11 cellular contexts compared by ENCODE assay signal in the genomic region with DNA sequence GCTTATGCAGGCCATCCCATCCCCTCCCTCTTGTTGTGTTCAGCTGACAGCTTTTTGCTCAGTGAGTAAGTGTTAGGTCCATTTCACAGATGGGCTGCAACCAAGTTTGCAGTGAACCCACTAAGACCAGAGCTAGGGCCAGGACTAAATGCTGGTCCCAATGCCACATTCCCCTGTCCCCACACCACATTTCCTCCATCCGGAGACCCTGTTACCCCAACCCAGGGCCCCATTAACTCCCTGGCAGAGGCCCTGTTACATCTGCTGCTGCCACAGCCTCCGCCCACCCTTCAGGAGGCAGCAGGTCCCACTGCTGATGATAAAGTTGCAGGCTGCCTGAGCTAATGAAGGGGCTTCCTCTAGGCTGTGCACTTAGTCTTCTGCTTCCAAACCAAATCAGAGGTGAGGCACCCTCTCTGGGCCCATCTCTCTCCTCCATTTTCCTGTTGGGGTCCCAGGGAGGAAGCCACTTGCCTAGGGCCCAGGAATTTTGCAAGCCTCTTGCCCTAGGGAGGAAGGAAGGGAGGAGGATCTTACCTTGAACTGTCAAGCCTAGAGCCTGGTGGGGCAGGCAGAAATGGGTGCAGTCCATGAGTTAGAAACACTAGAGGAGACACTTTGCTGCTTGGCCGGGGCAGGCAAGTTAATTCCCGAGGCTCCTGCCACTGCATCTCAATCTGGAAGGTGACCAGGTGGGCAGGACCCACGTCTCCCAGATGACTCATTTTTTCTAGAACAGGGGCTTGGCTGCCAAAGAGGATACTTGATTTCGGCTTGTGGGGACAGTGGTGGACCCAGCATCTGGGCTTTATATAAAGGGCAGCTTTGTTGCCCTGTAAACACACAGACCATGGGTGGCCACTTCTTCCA. TPM values are rescaled to one million over a fixed set of nuclear protein-coding genes. Genes with fewer than 3 reads are reported as not detected.
DNase-seq lines count a peak whose midpoint lies in the region; ATAC-seq and TF ChIP-seq lines count a peak whose summit lies in the region.
"Had no signal": no experiment of that assay in that cellular context is flagged by ENCODE, and none has a peak within 500 bp of the region (broad histone marks: within the 10 kb centered on the region; RNA-seq: fewer than 3 reads in every experiment).

No MANE protein-coding gene starts in this region.

- H3K79me2 ChIP-seq in hepatocyte: peaks cover 19% of the 10 kb centered on the region

- no peaks in the 10 kb centered on the region for H3K27me3 Mint-ChIP-seq in T-helper 17 cell

- no peak overlapping the region for H2AFZ ChIP-seq in hepatocyte

- POLR2A ChIA-PET in A673 (lab: Charles Lee; ENCODE audit: low non-redundant PET): interaction anchor here (0.7 kb wide), 1 partner anchor 1777 kb away, joined by 3 read pairs; no protein-coding TSS in a partner anchor

- H3K4me1 ChIP-seq in esophagus (ENCODE audit: control insufficient read depth in 2 of 2, insufficient read depth in 2 of 2, low read length in 1 of 2): peaks cover 0 to 12% of the 10 kb centered on the region in 2 donors
- peaks cover 0 to 40% (median 26%) of the 10 kb centered on the region in 4 donors for H3K4me1 ChIP-seq in sigmoid colon
- no peaks in the 10 kb centered on the region for H3K4me1 ChIP-seq in A673 (ENCODE audit: insufficient read depth, low read length, poor library complexity, severe bottlenecking)
- peaks cover 12% of the 10 kb centered on the region for H3K4me1 ChIP-seq in hepatocyte (ENCODE audit: insufficient read depth)

- H3K27ac Mint-ChIP-seq in T-helper 17 cell: peak overlapping the region; percentile 90

- no peaks in the 10 kb centered on the region for H3K36me3 Mint-ChIP-seq in T-helper 17 cell (ENCODE audit: low read depth)

- H3K4me2 ChIP-seq in hepatocyte: no peak overlapping the region

- H3K9me3 ChIP-seq in T-helper 17 cell (ENCODE audit: control insufficient read depth, low read length, poor library complexity, severe bottlenecking) (no peaks in the 10 kb centered on the region), esophagus (ENCODE audit: control insufficient read depth in 2 of 2, insufficient read depth in 1 of 2, low read depth in 1 of 2, low read length in 1 of 2) (no peaks in the 10 kb centered on the region), sigmoid colon (no peaks in the 10 kb centered on the region), A673 (ENCODE audit: low read depth, low read length, poor library complexity, severe bottlenecking) (no peaks in the 10 kb centered on the region), hepatocyte (ENCODE audit: low read depth) (no peaks in the 10 kb centered on the region)
- H3K9me3 ChIP-seq: mucosa of descending colon had no signal

- DNase-seq in H4 (ENCODE audit: low spot score) (peak; percentile 14), T-helper 17 cell (peak in 1 of 3 donors; percentile 3), sigmoid colon (peak; percentile 64), dermis blood vessel endothelial cell (no peak), A673 (ENCODE audit: low spot score) (no peak), hepatocyte (ENCODE audit: low spot score) (no peak)
- no peak for DNase-seq in stimulated activated CD4-positive, alpha-beta T cell treated with anti-CD3 and anti-CD28 coated beads, Interleukin-15, amount 100 ng/mL, for 24 hours
- DNase-seq: erythroblast, NCI-H1930 had no signal

- H3K4me3 ChIP-seq in esophagus (ENCODE audit: low read depth in 1 of 2, low read length in 2 of 2) (no peak overlapping the region), sigmoid colon (no peak overlapping the region), A673 (ENCODE audit: low read depth, low read length, poor library complexity, severe bottlenecking) (no peak overlapping the region), hepatocyte (no peak overlapping the region)
- H3K4me3 ChIP-seq: mucosa of descending colon had no signal

- peaks cover 7% of the 10 kb centered on the region for H4K20me1 ChIP-seq in hepatocyte (ENCODE audit: insufficient read depth, poor library complexity, severe bottlenecking)

- BruUV-seq in A673 (replicated peaks; lab: Mats Ljungman, UMichigan): no TSS peak

- TF ChIP-seq CTCF in sigmoid colon (IDR thresholded peaks at IDR 0.05) (no peak), A673 (conservative IDR thresholded peaks at IDR 0.05; ENCODE audit: low read depth, low read length) (no peak), hepatocyte (IDR thresholded peaks at IDR 0.05; ENCODE audit: poor library complexity) (no peak)

- H3K27ac ChIP-seq in esophagus (ENCODE audit: low read depth in 2 of 2, low read length in 1 of 2) (peak overlapping the region; percentile 11 to 51), sigmoid colon (peak overlapping the region in 3 of 4 donors; percentile 3 to 93 (median 14)), A673 (ENCODE audit: low read depth, low read length, poor library complexity, severe bottlenecking) (no peak overlapping the region), hepatocyte (no peak overlapping the region)

- H3K36me3 ChIP-seq in esophagus (ENCODE audit: control insufficient read depth in 2 of 2, insufficient read depth in 2 of 2, low read length in 1 of 2) (peaks cover 0 to 11% of the 10 kb centered on the region in 2 donors), sigmoid colon (peaks cover 0 to 4% (median 2%) of the 10 kb centered on the region in 4 donors), A673 (ENCODE audit: insufficient read depth, low read length, poor library complexity, severe bottlenecking) (peaks cover 3% of the 10 kb centered on the region), hepatocyte (replicated peaks; ENCODE audit: insufficient read depth, low read depth) (no peaks in the 10 kb centered on the region)

- WGBS in esophagus, 2 donors: 37 to 46% methylated on average over 6 of the region's 6 CpGs
- WGBS in sigmoid colon, 2 donors: 61 to 63% methylated on average over 6 of the region's 6 CpGs
- WGBS in hepatocyte (ENCODE audit: low lambda C conversion rate, missing lambda C conversion rate): 92% methylated on average over 6 of the region's 6 CpGs

- CTCF ChIA-PET in A673 (lab: Charles Lee): no interaction called here

- no peak for TF ChIP-seq POLR2A in sigmoid colon (IDR thresholded peaks at IDR 0.05)

- no peak for TF ChIP-seq EP300 in sigmoid colon (IDR thresholded peaks at IDR 0.05)

- no peak for ATAC-seq in T-helper 17 cell
- ATAC-seq: mucosa of descending colon had no signal

- peaks cover 12% of the 10 kb centered on the region for H3K4me1 Mint-ChIP-seq in T-helper 17 cell

- no peaks in the 10 kb centered on the region for H3K9me2 ChIP-seq in hepatocyte (replicated peaks; ENCODE audit: insufficient read depth)

- no peaks in the 10 kb centered on the region for H3K27me3 ChIP-seq in esophagus (ENCODE audit: control insufficient read depth in 1 of 2, insufficient read depth in 2 of 2, low read length in 2 of 2)
- H3K27me3 ChIP-seq in sigmoid colon: no peaks in the 10 kb centered on the region
- no peaks in the 10 kb centered on the region for H3K27me3 ChIP-seq in A673 (replicated peaks; ENCODE audit: insufficient read depth, low read depth, low read length, poor library complexity)
- no peaks in the 10 kb centered on the region for H3K27me3 ChIP-seq in hepatocyte

- H3K4me3 Mint-ChIP-seq in T-helper 17 cell: peak overlapping the region; percentile 74

- intact Hi-C loops in sigmoid colon (cut with DNase I): loop anchor here (10.0 kb wide), 2 partner anchors 121 to 349 kb away; a partner anchor contains a TSS
- intact Hi-C loops in A673 (cut with micrococcal nuclease; ENCODE audit: unreplicated experiment): no loop called here

RNA-seq across cellular contexts. Expression of a gene that starts 3.4 kb away (rescaled TPM):
- total RNA-seq in H4 (2014; rRNA removed; shearing (Covaris generic)): 64.0 and 65.0 TPM in 2 replicates
- 100 to 1,000 TPM; 204 to 299 TPM for total RNA-seq in T-helper 17 cell
- 10 to 100 TPM; 74.7 to 97.6 TPM for polyA plus RNA-seq in esophagus
- total RNA-seq in sigmoid colon: 100 to 1,000 TPM in 3 of 4 donors, 10 to 100 TPM in 1; 76.8 to 120 (median 102) TPM
- 10 to 100 TPM; 72.8 to 98.3 (median 76.3) TPM for polyA plus RNA-seq in sigmoid colon
- 47.5 and 58.2 TPM in 2 replicates for total RNA-seq in dermis blood vessel endothelial cell
- 82.0 and 90.8 TPM in 2 replicates for total RNA-seq in A673 (2021)
- 55.6 and 61.4 TPM in 2 replicates for total RNA-seq in hepatocyte
- 30.2 and 35.0 TPM in 2 replicates for polyA plus RNA-seq in hepatocyte

RNA-seq across cellular contexts. Expression of a gene that starts 16.6 kb away (rescaled TPM):
- 1.1 and 1.7 TPM in 2 replicates for total RNA-seq in H4 (2014; rRNA removed; shearing (Covaris generic))
- 10 to 100 TPM; 42.6 to 44.5 TPM for total RNA-seq in T-helper 17 cell
- 10 to 100 TPM; 39.0 to 63.5 TPM for polyA plus RNA-seq in esophagus
- total RNA-seq in sigmoid colon: 1 to 10 TPM in 3 of 4 donors, under 1 TPM in 1; 0.68 to 3.6 (median 2.3) TPM
- polyA plus RNA-seq in sigmoid colon: 100 to 1,000 TPM in 1 of 3 donors, 10 to 100 TPM in 2; 51.8 to 218 (median 61.9) TPM
- 0.56 and 2.0 TPM in 2 replicates for total RNA-seq in dermis blood vessel endothelial cell
- 1.9 and 2.9 TPM in 2 replicates for total RNA-seq in A673 (2021)
- total RNA-seq in hepatocyte: 89.9 and 113 TPM in 2 replicates
- polyA plus RNA-seq in hepatocyte: 255 and 296 TPM in 2 replicates

RNA-seq across cellular contexts. Expression of a gene that starts 17.0 kb away (rescaled TPM):
- 0.15 TPM in 1 of 2 replicates, not detected in the other for total RNA-seq in H4 (2014; rRNA removed; shearing (Covaris generic))
- 1 to 10 TPM in 1 of 2 donors, under 1 TPM in 1; 0.55 to 2.8 TPM for total RNA-seq in T-helper 17 cell
- under 1 TPM in 1 of 2 donors, not detected in 1; 0.08 TPM for polyA plus RNA-seq in esophagus
- 1 to 10 TPM in 1 of 4 donors, not detected in 3; 3.1 TPM for total RNA-seq in sigmoid colon
- polyA plus RNA-seq in sigmoid colon: under 1 TPM; under 0.01 to 0.92 (median 0.61) TPM
- total RNA-seq in dermis blood vessel endothelial cell: under 0.01 TPM in 1 of 2 replicates, not detected in the other
- 0.28 and 0.37 TPM in 2 replicates for total RNA-seq in A673 (2021)
- 5.1 and 7.0 TPM in 2 replicates for total RNA-seq in hepatocyte
- polyA plus RNA-seq in hepatocyte: 49.3 and 55.8 TPM in 2 replicates
- total RNA-seq: mucosa of descending colon had no signal

RNA-seq across cellular contexts. Expression of a gene that starts 26.6 kb away (rescaled TPM):
- total RNA-seq in H4 (2014; rRNA removed; shearing (Covaris generic)): 0.43 TPM in 1 of 2 replicates, not detected in the other
- not detected for total RNA-seq in T-helper 17 cell
- not detected for polyA plus RNA-seq in esophagus
- total RNA-seq in sigmoid colon: 1 to 10 TPM in 1 of 4 donors, not detected in 3; 6.1 TPM
- polyA plus RNA-seq in sigmoid colon: under 1 TPM in 1 of 3 donors, not detected in 2; 0.06 TPM
- not detected in 2 replicates for total RNA-seq in dermis blood vessel endothelial cell
- total RNA-seq in A673 (2021): not detected in 2 replicates
- 2.8 TPM in 1 of 2 replicates, not detected in the other for total RNA-seq in hepatocyte
- 0.47 and 0.81 TPM in 2 replicates for polyA plus RNA-seq in hepatocyte

RNA-seq across cellular contexts. Expression of a gene that starts 36.8 kb away (rescaled TPM):
- total RNA-seq in H4 (2014; rRNA removed; shearing (Covaris generic)): not detected in 2 replicates
- total RNA-seq in T-helper 17 cell: not detected
- under 1 TPM in 1 of 2 donors, not detected in 1; 0.08 TPM for polyA plus RNA-seq in esophagus
- not detected for total RNA-seq in sigmoid colon
- polyA plus RNA-seq in sigmoid colon: not detected
- not detected in 2 replicates for total RNA-seq in dermis blood vessel endothelial cell
- not detected in 2 replicates for total RNA-seq in A673 (2021)
- 0.56 TPM in 1 of 2 replicates, not detected in the other for total RNA-seq in hepatocyte
- not detected in 2 replicates for polyA plus RNA-seq in hepatocyte
- total RNA-seq: mucosa of descending colon had no signal

Comparison
In these comparisons a context has a peak if more than half of its experiments do, and no peak if none do; other contexts are left out.
1. DNase-seq: peak in H4 (single experiment) and sigmoid colon (single experiment); none in dermis blood vessel endothelial cell (single experiment), A673 (single experiment), stimulated activated CD4-positive, alpha-beta T cell treated with anti-CD3 and anti-CD28 coated beads, Interleukin-15, amount 100 ng/mL, for 24 hours (single experiment) and hepatocyte (single experiment).
2. H3K27ac ChIP-seq: peak in esophagus (2 of 2) and sigmoid colon (3 of 4); none in A673 (single experiment) and hepatocyte (single experiment).
3. RNA of a gene that starts 16.6 kb away (total RNA-seq): 89.9 to 113 TPM in hepatocyte and 42.6 to 44.5 TPM in T-helper 17 cell; 0.68 to 3.6 TPM in sigmoid colon, 0.56 to 2.0 TPM in dermis blood vessel endothelial cell, 1.9 to 2.9 TPM in A673 and 1.1 to 1.7 TPM in H4; every median in the first group is over 4 times any median in the second.